ENCODE assay signal across 19 cellular contexts in genomic region chr7:30901856-30902255, GRCh38. TPM values are rescaled to one million over a fixed set of nuclear protein-coding genes. Genes with fewer than 3 reads are reported as not detected.
"Had no signal": no experiment of that assay in that cellular context is flagged by ENCODE, and none has a peak within 500 bp of the region (broad histone marks: within the 10 kb centered on the region; RNA-seq: fewer than 3 reads in every experiment).

No MANE protein-coding gene starts in this region.

- H3K27me3 ChIP-seq: cardiac muscle cell, heart right ventricle, right atrium auricular region, thyroid gland had no signal

- ATAC-seq: activated CD4-positive, CD25-positive, alpha-beta regulatory T cell treated with anti-CD3 and anti-CD28 coated beads, Interleukin-2, amount 50 U/mL, for 24 hours; activated naive CD8-positive, alpha-beta T cell treated with anti-CD3 and anti-CD28 coated beads, Interleukin-2, amount 50 U/mL, for 24 hours; activated T-cell treated with anti-CD3 and anti-CD28 coated beads, Interleukin-2, amount 50 U/mL, for 72 hours; heart right ventricle; natural killer cell had no signal

- H3K36me3 Mint-ChIP-seq: activated naive CD4-positive, alpha-beta T cell treated with anti-CD3 and anti-CD28 coated beads, Interleukin-2, amount 10 ng/mL, durations not matched to agents 7 days and 5 days; natural killer cell had no signal

- H3K9me3 Mint-ChIP-seq: activated CD4-positive, alpha-beta memory T cell treated with anti-CD3 and anti-CD28 coated beads, Interleukin-2, amount 10 ng/mL, durations not matched to agents 7 days and 5 days; activated CD4-positive, alpha-beta T cell treated with anti-CD3 and anti-CD28 coated beads, Interleukin-2, amount 10 ng/mL, durations not matched to agents 24 days and 14 days; activated naive CD4-positive, alpha-beta T cell treated with anti-CD3 and anti-CD28 coated beads, Interleukin-2, amount 10 ng/mL, durations not matched to agents 7 days and 5 days; activated naive CD8-positive, alpha-beta T cell treated with anti-CD3 and anti-CD28 coated beads, Interleukin-2, amount 50 U/mL, for 24 hours; activated T-cell treated with anti-CD3 and anti-CD28 coated beads, Interleukin-2, amount 50 U/mL, for 72 hours; natural killer cell; stimulated activated naive CD8-positive, alpha-beta T cell treated with anti-CD3 and anti-CD28 coated beads, Interleukin-15, Interleukin-2, amounts not matched to agents 100 ng/mL and 50 ng/mL, for 24 hours had no signal

- H3K27ac Mint-ChIP-seq: activated CD4-positive, alpha-beta memory T cell treated with anti-CD3 and anti-CD28 coated beads, Interleukin-2, amount 10 ng/mL, durations not matched to agents 7 days and 5 days; activated CD4-positive, alpha-beta T cell treated with anti-CD3 and anti-CD28 coated beads, Interleukin-2, amount 10 ng/mL, durations not matched to agents 24 days and 14 days; activated naive CD4-positive, alpha-beta T cell treated with anti-CD3 and anti-CD28 coated beads, Interleukin-2, amount 10 ng/mL, durations not matched to agents 7 days and 5 days; activated naive CD8-positive, alpha-beta T cell treated with anti-CD3 and anti-CD28 coated beads, Interleukin-2, amount 50 U/mL, for 24 hours; activated T-cell treated with anti-CD3 and anti-CD28 coated beads, Interleukin-2, amount 50 U/mL, for 72 hours; natural killer cell; progenitor cell of endocrine pancreas; stimulated activated naive CD8-positive, alpha-beta T cell treated with anti-CD3 and anti-CD28 coated beads, Interleukin-15, Interleukin-2, amounts not matched to agents 100 ng/mL and 50 ng/mL, for 24 hours had no signal

- H3K27ac ChIP-seq: cardiac muscle cell had no signal

- H3K4me1 Mint-ChIP-seq: activated naive CD8-positive, alpha-beta T cell treated with anti-CD3 and anti-CD28 coated beads, Interleukin-2, amount 50 U/mL, for 24 hours; natural killer cell had no signal

- DNase-seq: activated CD4-positive, alpha-beta memory T cell treated with anti-CD3 and anti-CD28 coated beads, Interleukin-2, amount 10 ng/mL, durations not matched to agents 7 days and 5 days; activated CD4-positive, alpha-beta T cell treated with anti-CD3 and anti-CD28 coated beads, Interleukin-2, amount 10 ng/mL, durations not matched to agents 24 days and 14 days; activated effector memory CD4-positive, alpha-beta T cell treated with anti-CD3 and anti-CD28 coated beads, Interleukin-2, amount 50 U/mL, for 16 hours; activated naive CD4-positive, alpha-beta T cell treated with anti-CD3 and anti-CD28 coated beads, Interleukin-2, amount 10 ng/mL, durations not matched to agents 7 days and 5 days; activated naive CD8-positive, alpha-beta T cell treated with anti-CD3 and anti-CD28 coated beads, Interleukin-2, amount 50 U/mL, for 24 hours; activated T-cell treated with anti-CD3 and anti-CD28 coated beads, Interleukin-2, amount 50 U/mL, for 72 hours; foreskin fibroblast; mammary epithelial cell; midbrain; natural killer cell; substantia nigra; T-helper 9 cell; thyroid gland had no signal

- H3K36me3 ChIP-seq: cardiac muscle cell, heart right ventricle, right atrium auricular region, thyroid gland had no signal

- H3K4me3 Mint-ChIP-seq: activated CD4-positive, alpha-beta memory T cell treated with anti-CD3 and anti-CD28 coated beads, Interleukin-2, amount 10 ng/mL, durations not matched to agents 7 days and 5 days; activated CD4-positive, alpha-beta T cell treated with anti-CD3 and anti-CD28 coated beads, Interleukin-2, amount 10 ng/mL, durations not matched to agents 24 days and 14 days; activated naive CD4-positive, alpha-beta T cell treated with anti-CD3 and anti-CD28 coated beads, Interleukin-2, amount 10 ng/mL, durations not matched to agents 7 days and 5 days; activated naive CD8-positive, alpha-beta T cell treated with anti-CD3 and anti-CD28 coated beads, Interleukin-2, amount 50 U/mL, for 24 hours; activated T-cell treated with anti-CD3 and anti-CD28 coated beads, Interleukin-2, amount 50 U/mL, for 72 hours; natural killer cell; stimulated activated naive CD8-positive, alpha-beta T cell treated with anti-CD3 and anti-CD28 coated beads, Interleukin-15, Interleukin-2, amounts not matched to agents 100 ng/mL and 50 ng/mL, for 24 hours had no signal

- H3K4me3 ChIP-seq: cardiac muscle cell, heart right ventricle, right atrium auricular region, thyroid gland had no signal

- H3K9me3 ChIP-seq: heart right ventricle, right atrium auricular region, thyroid gland had no signal

- H3K27me3 Mint-ChIP-seq: activated CD4-positive, alpha-beta memory T cell treated with anti-CD3 and anti-CD28 coated beads, Interleukin-2, amount 10 ng/mL, durations not matched to agents 7 days and 5 days; activated CD4-positive, alpha-beta T cell treated with anti-CD3 and anti-CD28 coated beads, Interleukin-2, amount 10 ng/mL, durations not matched to agents 24 days and 14 days; activated naive CD8-positive, alpha-beta T cell treated with anti-CD3 and anti-CD28 coated beads, Interleukin-2, amount 50 U/mL, for 24 hours; stimulated activated naive CD8-positive, alpha-beta T cell treated with anti-CD3 and anti-CD28 coated beads, Interleukin-15, Interleukin-2, amounts not matched to agents 100 ng/mL and 50 ng/mL, for 24 hours had no signal

RNA-seq across cellular contexts. Expression of gene AQP1, which starts 9.8 kb away (rescaled TPM):
- total RNA-seq: activated CD4-positive, alpha-beta T cell treated with anti-CD3 and anti-CD28 coated beads, Interleukin-2, amount 10 ng/mL, durations not matched to agents 24 days and 14 days had no signal
